Comparison of ENCODE assay signal across 8 cellular contexts in the genomic region with DNA sequence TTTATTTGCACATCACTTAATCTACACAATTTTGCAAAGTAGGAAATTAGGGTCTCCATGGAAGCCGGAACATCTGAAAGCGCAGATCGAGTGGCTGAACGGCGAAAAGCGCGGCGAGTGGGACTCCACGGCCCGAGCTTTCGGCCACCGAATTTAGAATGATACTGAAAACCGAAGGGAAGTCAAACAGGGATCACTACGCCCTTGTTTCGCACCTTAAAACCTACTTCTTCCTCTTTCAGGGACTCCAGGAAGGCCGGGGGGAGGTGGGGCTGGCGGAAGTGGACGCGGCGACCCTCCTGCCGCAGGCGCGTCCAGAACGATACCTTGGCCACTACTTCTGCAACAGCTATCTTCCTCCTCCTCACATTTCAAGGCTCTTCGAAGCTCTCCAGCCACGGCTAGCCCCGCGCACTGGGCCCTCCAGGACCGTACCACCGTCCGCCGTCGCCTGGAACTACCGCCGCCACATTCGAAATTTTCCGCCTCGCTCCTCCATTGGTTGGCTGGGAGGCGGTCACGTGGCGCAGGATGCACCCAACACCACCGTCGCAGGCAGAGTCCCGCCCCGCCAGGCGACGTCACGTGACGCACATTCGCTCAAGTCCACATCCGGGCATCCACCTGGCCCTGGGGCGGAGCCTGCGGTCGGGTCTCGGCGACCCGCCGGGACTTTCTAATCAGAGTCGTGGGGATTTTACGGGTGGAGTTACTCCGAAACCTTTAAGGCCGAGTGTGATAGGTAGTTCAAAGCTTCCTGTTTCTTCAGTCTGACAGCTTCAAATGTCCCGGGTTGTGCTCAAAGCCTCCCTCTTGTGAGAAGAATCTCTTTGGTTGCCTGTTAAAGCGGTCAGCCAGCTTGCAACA. TPM values are rescaled to one million over a fixed set of nuclear protein-coding genes. Genes with fewer than 3 reads are reported as not detected.
DNase-seq lines count a peak whose midpoint lies in the region; ATAC-seq and TF ChIP-seq lines count a peak whose summit lies in the region.

A gene (minus strand): TSS at position 474 of the 867 bp plus-strand sequence. CDS start 2,179 bp downstream, outside the sequence.

- no peaks in the 10 kb centered on the region for H3K27me3 Mint-ChIP-seq in activated naive CD8-positive, alpha-beta T cell treated with anti-CD3 and anti-CD28 coated beads, Interleukin-2, amount 50 U/mL, for 24 hours

- no peaks in the 10 kb centered on the region for H4K20me1 ChIP-seq in SU-DHL-6 (ENCODE audit: low read depth, low read length)

- H3K79me2 ChIP-seq in SU-DHL-6 (ENCODE audit: insufficient read depth, low read length): peaks cover 31% of the 10 kb centered on the region
- H3K79me2 ChIP-seq in parathyroid adenoma: no peaks in the 10 kb centered on the region

- H3K36me3 Mint-ChIP-seq in activated naive CD8-positive, alpha-beta T cell treated with anti-CD3 and anti-CD28 coated beads, Interleukin-2, amount 50 U/mL, for 24 hours (ENCODE audit: low read depth): peaks cover 16% of the 10 kb centered on the region

- no peak within 1 kb of the TSS for H3K4me3 Mint-ChIP-seq in activated naive CD8-positive, alpha-beta T cell treated with anti-CD3 and anti-CD28 coated beads, Interleukin-2, amount 50 U/mL, for 24 hours

- no peaks in the 10 kb centered on the region for H3K9me3 Mint-ChIP-seq in activated naive CD8-positive, alpha-beta T cell treated with anti-CD3 and anti-CD28 coated beads, Interleukin-2, amount 50 U/mL, for 24 hours

- H3K27ac ChIP-seq in SU-DHL-6 (ENCODE audit: low read depth, low read length) (peak within 1 kb of the TSS; percentile 91), cardiac muscle cell (peak within 1 kb of the TSS; percentile 94), parathyroid adenoma (peak within 1 kb of the TSS; percentile 94), transverse colon (peak within 1 kb of the TSS; percentile 88 to 97 (median 90))

- H3K4me3 ChIP-seq in GM12865 (ENCODE audit: low read depth, low read length): peak within 1 kb of the TSS; percentile 94
- peak within 1 kb of the TSS; percentile 94 for H3K4me3 ChIP-seq in SU-DHL-6 (ENCODE audit: insufficient read depth, low read length, poor library complexity, severe bottlenecking)
- H3K4me3 ChIP-seq in cardiac muscle cell: peak within 1 kb of the TSS; percentile 83
- peak within 1 kb of the TSS; percentile 97 for H3K4me3 ChIP-seq in parathyroid adenoma (ENCODE audit: low read depth, low read length)
- peak within 1 kb of the TSS; percentile 57 to 74 (median 66) for H3K4me3 ChIP-seq in transverse colon

- WGBS in transverse colon (ENCODE audit: low coverage in 1 of 2), 2 donors: 1% methylated on average over 64 of the region's 64 CpGs; no CpG with 5 or more reads in 1 of the 2 donors

- in situ Hi-C loops in transverse colon (cut with MboI; ENCODE audit: low pct_ligation_motif_present in 1 of 4, low pct_unique_long_range_greater_than_20kb in 1 of 4, low sequenced_read_pairs in 3 of 4): loop anchor here in 2 of 4 donors (25.0 kb wide), 2 partner anchors 149 to 249 kb away; a partner anchor contains a TSS

- peaks cover 20% of the 10 kb centered on the region for H3K4me1 ChIP-seq in cardiac muscle cell (ENCODE audit: low read depth)
- peaks cover 12% of the 10 kb centered on the region for H3K4me1 ChIP-seq in parathyroid adenoma
- peaks cover 0 to 21% (median 11%) of the 10 kb centered on the region in 4 donors for H3K4me1 ChIP-seq in transverse colon

- no peaks in the 10 kb centered on the region for H3K9me2 ChIP-seq in SU-DHL-6 (replicated peaks; ENCODE audit: insufficient read depth, low read length)

- TF ChIP-seq POLR2A in transverse colon (IDR thresholded peaks at IDR 0.05): peak; percentile 88

- H3K27me3 ChIP-seq in SU-DHL-6 (ENCODE audit: low read length): no peaks in the 10 kb centered on the region
- no peaks in the 10 kb centered on the region for H3K27me3 ChIP-seq in cardiac muscle cell
- H3K27me3 ChIP-seq in parathyroid adenoma (ENCODE audit: control insufficient read depth, insufficient read depth, low read length): no peaks in the 10 kb centered on the region
- no peaks in the 10 kb centered on the region for H3K27me3 ChIP-seq in transverse colon

- no peaks in the 10 kb centered on the region for H3K4me1 Mint-ChIP-seq in activated naive CD8-positive, alpha-beta T cell treated with anti-CD3 and anti-CD28 coated beads, Interleukin-2, amount 50 U/mL, for 24 hours

- H3K9me3 ChIP-seq in SU-DHL-6 (ENCODE audit: insufficient read depth, low read length): no peaks in the 10 kb centered on the region
- no peaks in the 10 kb centered on the region for H3K9me3 ChIP-seq in cardiac muscle cell (ENCODE audit: low read depth)
- no peaks in the 10 kb centered on the region for H3K9me3 ChIP-seq in parathyroid adenoma (ENCODE audit: control insufficient read depth, low read length)
- no peaks in the 10 kb centered on the region for H3K9me3 ChIP-seq in transverse colon

- no peak within 1 kb of the TSS for H3K27ac Mint-ChIP-seq in activated naive CD8-positive, alpha-beta T cell treated with anti-CD3 and anti-CD28 coated beads, Interleukin-2, amount 50 U/mL, for 24 hours

- H3K9ac ChIP-seq in SU-DHL-6 (ENCODE audit: low read length) (peak within 1 kb of the TSS; percentile 91), parathyroid adenoma (peak within 1 kb of the TSS; percentile 30)

- no peak for TF ChIP-seq EP300 in transverse colon (IDR thresholded peaks at IDR 0.05; ENCODE audit: low read depth)

- peak; percentile 96 for ATAC-seq in HG02759 (IDR thresholded peaks at IDR 0.05; ENCODE audit: unreplicated experiment)
- ATAC-seq in activated naive CD8-positive, alpha-beta T cell treated with anti-CD3 and anti-CD28 coated beads, Interleukin-2, amount 50 U/mL, for 24 hours: peak; percentile 96

- TF ChIP-seq CTCF in GM12865 (IDR thresholded peaks at IDR 0.05; ENCODE audit: insufficient read depth, low read depth, low read length, missing control alignments): no peak
- no peak for TF ChIP-seq CTCF in SU-DHL-6 (IDR thresholded peaks at IDR 0.05; ENCODE audit: insufficient read depth, low read length, poor library complexity, severe bottlenecking)
- TF ChIP-seq CTCF in cardiac muscle cell (IDR thresholded peaks at IDR 0.05; ENCODE audit: low read depth, low read length): peak; percentile 7
- TF ChIP-seq CTCF in parathyroid adenoma (IDR thresholded peaks at IDR 0.05): no peak
- no peak for TF ChIP-seq CTCF in transverse colon (IDR thresholded peaks at IDR 0.05)

- intact Hi-C loops in transverse colon (cut with DNase I; ENCODE audit: low total_unique reads): no loop called here

- DNase-seq in GM12865 (ENCODE audit: low read depth) (peak; percentile 99), NCI-H1417 (lab: John Stamatoyannopoulos, UW) (peak; percentile 91 to 97 (median 95)), cardiac muscle cell (ENCODE audit: low read depth in 1 of 2, low spot score in 1 of 2) (peak; percentile 98 to 99), transverse colon (peak; percentile 100)
- peak; percentile 100 for DNase-seq in activated naive CD8-positive, alpha-beta T cell treated with anti-CD3 and anti-CD28 coated beads, Interleukin-2, amount 50 U/mL, for 24 hours

- H3K4me2 ChIP-seq in SU-DHL-6 (ENCODE audit: low read depth, low read length, poor library complexity, severe bottlenecking) (peak within 1 kb of the TSS; percentile 99), parathyroid adenoma (ENCODE audit: low read length) (peak within 1 kb of the TSS; percentile 94)

- peaks cover 20% of the 10 kb centered on the region for H3K36me3 ChIP-seq in SU-DHL-6 (ENCODE audit: low read length)
- no peaks in the 10 kb centered on the region for H3K36me3 ChIP-seq in cardiac muscle cell
- H3K36me3 ChIP-seq in parathyroid adenoma (ENCODE audit: control insufficient read depth, insufficient read depth, low read length): no peaks in the 10 kb centered on the region
- no peaks in the 10 kb centered on the region for H3K36me3 ChIP-seq in transverse colon

- peaks cover 16% of the 10 kb centered on the region; the same call in 1 of the 2 replicates for H3F3A ChIP-seq in SU-DHL-6 (ENCODE audit: insufficient read depth)

- H2AFZ ChIP-seq in SU-DHL-6 (ENCODE audit: low read depth, low read length, severe bottlenecking) (peak within 1 kb of the TSS; percentile 64), parathyroid adenoma (peak within 1 kb of the TSS; percentile 87)

RNA-seq across cellular contexts. Expression of the gene that starts here (rescaled TPM):
- 2.4 and 11.4 TPM in 2 replicates for total RNA-seq in cardiac muscle cell
- polyA plus RNA-seq in cardiac muscle cell: 10.1 and 30.6 TPM in 2 replicates
- total RNA-seq in transverse colon: 10 to 100 TPM in 1 of 4 donors, under 1 TPM in 2, not detected in 1; 0.79 to 26.5 (median 0.96) TPM

Comparison
In these comparisons a context has a peak if more than half of its experiments do, and no peak if none do; other contexts are left out.
1. Peak in every context shown above with its lines: DNase-seq, ATAC-seq, H3K4me3 ChIP-seq and H3K27ac ChIP-seq.